Comparison of ENCODE assay signal across 1 cellular context in the genomic region with DNA sequence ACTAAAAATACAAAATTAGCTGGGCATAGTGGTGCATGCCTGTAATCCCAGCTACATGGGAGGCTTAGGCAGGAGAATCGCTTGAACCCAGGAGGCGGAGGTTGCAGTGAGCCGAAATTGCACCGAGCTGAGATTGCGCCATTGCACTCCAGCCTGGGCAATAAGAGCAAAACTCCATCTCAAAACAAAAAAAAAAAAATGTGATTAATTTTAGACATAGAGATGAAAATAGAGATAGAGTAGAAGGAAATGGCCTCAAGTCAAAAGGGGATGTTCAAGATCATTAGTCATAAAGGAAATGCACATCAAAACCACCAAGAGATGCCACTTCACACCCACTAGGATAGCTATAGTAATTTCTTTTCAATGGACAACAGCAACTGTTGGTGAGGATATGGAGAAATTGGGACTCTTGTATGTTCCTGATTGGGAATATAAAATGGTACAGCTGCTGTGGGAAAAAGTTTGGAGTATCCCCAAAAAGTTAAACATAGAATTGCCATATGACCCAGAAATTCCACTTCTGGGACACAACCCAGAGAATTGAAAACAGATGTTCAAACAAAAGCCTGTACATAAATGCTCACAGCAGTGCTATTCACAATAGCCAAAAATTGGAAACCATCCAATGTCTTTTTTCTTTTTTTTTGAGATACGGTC.
TF ChIP-seq lines count a peak whose summit lies in the region.

No MANE protein-coding gene starts in this region.

TF ChIP-seq in HepG2, 621 proteins besides CTCF, POLR2A, EP300 and RAD21 (continued from another document):
- TF ChIP-seq ZBTB3 (CRISPR knock-in tag; IDR thresholded peaks at IDR 0.05; ENCODE audit: borderline replicate concordance, low read depth) (no peak), NR2F1 (CRISPR knock-in tag; IDR thresholded peaks at IDR 0.05) (no peak), ZSCAN31 (CRISPR knock-in tag; IDR thresholded peaks at IDR 0.05; ENCODE audit: low read depth) (no peak), DNMT3B (CRISPR knock-in tag; conservative IDR thresholded peaks at IDR 0.05) (no peak), HOXA9 (CRISPR knock-in tag; IDR thresholded peaks at IDR 0.05; ENCODE audit: borderline replicate concordance) (no peak), ZNF33A (CRISPR knock-in tag; IDR thresholded peaks at IDR 0.05; ENCODE audit: borderline replicate concordance) (no peak), ZNF263 (CRISPR knock-in tag; IDR thresholded peaks at IDR 0.05) (no peak), ZNF670 (CRISPR knock-in tag; IDR thresholded peaks at IDR 0.05; ENCODE audit: borderline replicate concordance) (no peak), ZFY (CRISPR knock-in tag; IDR thresholded peaks at IDR 0.05) (no peak), ZSCAN12 (CRISPR knock-in tag; IDR thresholded peaks at IDR 0.05) (no peak)
- TF ChIP-seq, protein P1, sequence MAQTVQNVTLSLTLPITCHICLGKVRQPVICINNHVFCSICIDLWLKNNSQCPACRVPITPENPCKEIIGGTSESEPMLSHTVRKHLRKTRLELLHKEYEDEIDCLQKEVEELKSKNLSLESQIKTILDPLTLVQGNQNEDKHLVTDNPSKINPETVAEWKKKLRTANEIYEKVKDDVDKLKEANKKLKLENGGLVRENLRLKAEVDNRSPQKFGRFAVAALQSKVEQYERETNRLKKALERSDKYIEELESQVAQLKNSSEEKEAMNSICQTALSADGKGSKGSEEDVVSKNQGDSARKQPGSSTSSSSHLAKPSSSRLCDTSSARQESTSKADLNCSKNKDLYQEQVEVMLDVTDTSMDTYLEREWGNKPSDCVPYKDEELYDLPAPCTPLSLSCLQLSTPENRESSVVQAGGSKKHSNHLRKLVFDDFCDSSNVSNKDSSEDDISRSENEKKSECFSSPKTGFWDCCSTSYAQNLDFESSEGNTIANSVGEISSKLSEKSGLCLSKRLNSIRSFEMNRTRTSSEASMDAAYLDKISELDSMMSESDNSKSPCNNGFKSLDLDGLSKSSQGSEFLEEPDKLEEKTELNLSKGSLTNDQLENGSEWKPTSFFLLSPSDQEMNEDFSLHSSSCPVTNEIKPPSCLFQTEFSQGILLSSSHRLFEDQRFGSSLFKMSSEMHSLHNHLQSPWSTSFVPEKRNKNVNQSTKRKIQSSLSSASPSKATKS (CRISPR knock-in tag; IDR thresholded peaks at IDR 0.05): no peak
- TF ChIP-seq, protein P2, sequence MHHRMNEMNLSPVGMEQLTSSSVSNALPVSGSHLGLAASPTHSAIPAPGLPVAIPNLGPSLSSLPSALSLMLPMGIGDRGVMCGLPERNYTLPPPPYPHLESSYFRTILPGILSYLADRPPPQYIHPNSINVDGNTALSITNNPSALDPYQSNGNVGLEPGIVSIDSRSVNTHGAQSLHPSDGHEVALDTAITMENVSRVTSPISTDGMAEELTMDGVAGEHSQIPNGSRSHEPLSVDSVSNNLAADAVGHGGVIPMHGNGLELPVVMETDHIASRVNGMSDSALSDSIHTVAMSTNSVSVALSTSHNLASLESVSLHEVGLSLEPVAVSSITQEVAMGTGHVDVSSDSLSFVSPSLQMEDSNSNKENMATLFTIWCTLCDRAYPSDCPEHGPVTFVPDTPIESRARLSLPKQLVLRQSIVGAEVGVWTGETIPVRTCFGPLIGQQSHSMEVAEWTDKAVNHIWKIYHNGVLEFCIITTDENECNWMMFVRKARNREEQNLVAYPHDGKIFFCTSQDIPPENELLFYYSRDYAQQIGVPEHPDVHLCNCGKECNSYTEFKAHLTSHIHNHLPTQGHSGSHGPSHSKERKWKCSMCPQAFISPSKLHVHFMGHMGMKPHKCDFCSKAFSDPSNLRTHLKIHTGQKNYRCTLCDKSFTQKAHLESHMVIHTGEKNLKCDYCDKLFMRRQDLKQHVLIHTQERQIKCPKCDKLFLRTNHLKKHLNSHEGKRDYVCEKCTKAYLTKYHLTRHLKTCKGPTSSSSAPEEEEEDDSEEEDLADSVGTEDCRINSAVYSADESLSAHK (CRISPR knock-in tag; IDR thresholded peaks at IDR 0.05; ENCODE audit: borderline replicate concordance): no peak
- TF ChIP-seq, protein P3, sequence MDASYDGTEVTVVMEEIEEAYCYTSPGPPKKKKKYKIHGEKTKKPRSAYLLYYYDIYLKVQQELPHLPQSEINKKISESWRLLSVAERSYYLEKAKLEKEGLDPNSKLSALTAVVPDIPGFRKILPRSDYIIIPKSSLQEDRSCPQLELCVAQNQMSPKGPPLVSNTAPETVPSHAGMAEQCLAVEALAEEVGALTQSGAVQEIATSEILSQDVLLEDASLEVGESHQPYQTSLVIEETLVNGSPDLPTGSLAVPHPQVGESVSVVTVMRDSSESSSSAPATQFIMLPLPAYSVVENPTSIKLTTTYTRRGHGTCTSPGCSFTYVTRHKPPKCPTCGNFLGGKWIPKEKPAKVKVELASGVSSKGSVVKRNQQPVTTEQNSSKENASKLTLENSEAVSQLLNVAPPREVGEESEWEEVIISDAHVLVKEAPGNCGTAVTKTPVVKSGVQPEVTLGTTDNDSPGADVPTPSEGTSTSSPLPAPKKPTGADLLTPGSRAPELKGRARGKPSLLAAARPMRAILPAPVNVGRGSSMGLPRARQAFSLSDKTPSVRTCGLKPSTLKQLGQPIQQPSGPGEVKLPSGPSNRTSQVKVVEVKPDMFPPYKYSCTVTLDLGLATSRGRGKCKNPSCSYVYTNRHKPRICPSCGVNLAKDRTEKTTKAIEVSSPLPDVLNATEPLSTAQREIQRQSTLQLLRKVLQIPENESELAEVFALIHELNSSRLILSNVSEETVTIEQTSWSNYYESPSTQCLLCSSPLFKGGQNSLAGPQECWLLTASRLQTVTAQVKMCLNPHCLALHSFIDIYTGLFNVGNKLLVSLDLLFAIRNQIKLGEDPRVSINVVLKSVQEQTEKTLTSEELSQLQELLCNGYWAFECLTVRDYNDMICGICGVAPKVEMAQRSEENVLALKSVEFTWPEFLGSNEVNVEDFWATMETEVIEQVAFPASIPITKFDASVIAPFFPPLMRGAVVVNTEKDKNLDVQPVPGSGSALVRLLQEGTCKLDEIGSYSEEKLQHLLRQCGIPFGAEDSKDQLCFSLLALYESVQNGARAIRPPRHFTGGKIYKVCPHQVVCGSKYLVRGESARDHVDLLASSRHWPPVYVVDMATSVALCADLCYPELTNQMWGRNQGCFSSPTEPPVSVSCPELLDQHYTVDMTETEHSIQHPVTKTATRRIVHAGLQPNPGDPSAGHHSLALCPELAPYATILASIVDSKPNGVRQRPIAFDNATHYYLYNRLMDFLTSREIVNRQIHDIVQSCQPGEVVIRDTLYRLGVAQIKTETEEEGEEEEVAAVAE (CRISPR knock-in tag; IDR thresholded peaks at IDR 0.05; ENCODE audit: borderline replicate concordance): no peak
TF ChIP-seq in HepG2: peak in this region for 0.
